ENCODE assay signal across 10 cellular contexts in the genomic region with DNA sequence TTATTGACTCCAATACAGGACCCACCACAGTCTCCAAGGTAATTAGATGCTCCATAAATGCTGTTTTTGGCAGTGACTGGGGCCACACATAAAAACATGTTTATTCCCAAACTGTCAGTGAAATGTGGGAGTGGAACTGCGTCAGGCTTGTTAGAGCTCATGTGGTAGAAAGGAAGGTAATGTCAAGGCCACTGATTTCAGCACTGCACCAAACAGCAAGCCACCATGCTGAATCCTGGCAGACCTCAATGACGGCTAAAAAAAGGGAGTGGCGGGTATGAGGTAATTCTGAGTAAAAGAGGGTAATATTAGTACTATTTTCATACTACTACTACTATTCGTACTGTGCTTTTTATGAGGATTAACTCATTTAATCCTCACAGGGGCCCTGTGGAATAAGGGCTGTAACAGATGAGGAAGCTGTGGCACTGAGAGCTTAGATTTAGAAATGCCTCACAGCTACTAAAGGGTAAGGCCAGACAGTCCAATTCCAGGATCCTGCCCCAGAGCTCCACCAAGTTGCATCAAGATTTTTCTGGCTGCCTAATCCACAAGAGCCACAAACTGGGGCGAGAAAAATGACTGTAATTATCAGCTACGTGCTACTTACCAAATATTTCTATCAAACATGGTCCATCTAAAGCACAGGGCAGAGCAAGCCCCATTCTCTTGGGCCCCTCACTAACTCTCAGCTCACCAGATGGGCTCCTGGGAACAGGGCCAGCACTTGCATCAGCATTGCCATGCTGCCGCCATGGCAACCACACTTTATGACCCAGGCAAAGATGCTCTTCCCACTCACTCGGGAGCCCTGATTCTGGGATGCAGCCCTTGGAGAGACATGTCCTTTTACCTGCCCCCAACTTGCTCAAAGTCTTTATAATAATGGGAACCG.
DNase-seq lines count a peak whose midpoint lies in the region; ATAC-seq and TF ChIP-seq lines count a peak whose summit lies in the region.
"Had no signal": no experiment of that assay in that cellular context is flagged by ENCODE, and none has a peak within 500 bp of the region (broad histone marks: within the 10 kb centered on the region; RNA-seq: fewer than 3 reads in every experiment).

No MANE protein-coding gene starts in this region.

- no peak for ATAC-seq in GM19328 (IDR thresholded peaks at IDR 0.05; ENCODE audit: unreplicated experiment)

- no peaks in the 10 kb centered on the region for H3K36me3 ChIP-seq in WERI-Rb-1

- TF ChIP-seq CTCF in dorsolateral prefrontal cortex (IDR thresholded peaks at IDR 0.05 in 54 of 56, conservative IDR thresholded peaks at IDR 0.05 in 2 of 56; ENCODE audit: low read depth in 1 of 56, partially characterized antibody in 56 of 56) (no peak), WERI-Rb-1 (IDR thresholded peaks at IDR 0.05; ENCODE audit: low read depth, low read length) (no peak)

- H3K4me3 ChIP-seq in dorsolateral prefrontal cortex (peak overlapping the region in 2 of 59 donors; percentile 5), WERI-Rb-1 (ENCODE audit: low read depth, low read length) (no peak overlapping the region)

- H3K9me3 ChIP-seq in WERI-Rb-1 (ENCODE audit: severe bottlenecking) = no peaks in the 10 kb centered on the region

- intact Hi-C loops in dorsolateral prefrontal cortex (cut with DNase I) = no loop called here
- intact Hi-C loops in posterior cingulate gyrus (cut with DNase I) = no loop called here

- H3K27me3 ChIP-seq in dorsolateral prefrontal cortex (no peaks in the 10 kb centered on the region), WERI-Rb-1 (ENCODE audit: insufficient read depth, low read depth, severe bottlenecking) (no peaks in the 10 kb centered on the region)

- peak; percentile 32 for DNase-seq in GM04503 (ENCODE audit: low read depth)
- peak; percentile 39 for DNase-seq in NCI-H226
- peak; percentile 42 to 81 (median 68) for DNase-seq in dorsolateral prefrontal cortex
- DNase-seq in posterior cingulate gyrus = peak; percentile 33 to 94 (median 64)
- no peak for DNase-seq in HuH-7 (ENCODE audit: low spot score)
- DNase-seq in WERI-Rb-1 = no peak
- DNase-seq in germinal center (ENCODE audit: low spot score) = no peak
- DNase-seq: stimulated activated CD4-positive, alpha-beta T cell treated with anti-CD3 and anti-CD28 coated beads, Interleukin-4, amount 100 ng/mL, for 4 hours had no signal

- H3K27ac ChIP-seq in dorsolateral prefrontal cortex = peak overlapping the region in 36 of 59 donors; percentile 1 to 74 (median 43)
- H3K27ac ChIP-seq in WERI-Rb-1 = no peak overlapping the region
- H3K27ac ChIP-seq: VCaP had no signal

Comparison
In these comparisons a context has a peak if more than half of its experiments do, and no peak if none do; other contexts are left out.
1. DNase-seq: peak in GM04503 (single experiment), NCI-H226 (single experiment), dorsolateral prefrontal cortex (10 of 10) and posterior cingulate gyrus (10 of 10); none in HuH-7 (single experiment), WERI-Rb-1 (single experiment) and germinal center (single experiment).